In the genomic region with DNA sequence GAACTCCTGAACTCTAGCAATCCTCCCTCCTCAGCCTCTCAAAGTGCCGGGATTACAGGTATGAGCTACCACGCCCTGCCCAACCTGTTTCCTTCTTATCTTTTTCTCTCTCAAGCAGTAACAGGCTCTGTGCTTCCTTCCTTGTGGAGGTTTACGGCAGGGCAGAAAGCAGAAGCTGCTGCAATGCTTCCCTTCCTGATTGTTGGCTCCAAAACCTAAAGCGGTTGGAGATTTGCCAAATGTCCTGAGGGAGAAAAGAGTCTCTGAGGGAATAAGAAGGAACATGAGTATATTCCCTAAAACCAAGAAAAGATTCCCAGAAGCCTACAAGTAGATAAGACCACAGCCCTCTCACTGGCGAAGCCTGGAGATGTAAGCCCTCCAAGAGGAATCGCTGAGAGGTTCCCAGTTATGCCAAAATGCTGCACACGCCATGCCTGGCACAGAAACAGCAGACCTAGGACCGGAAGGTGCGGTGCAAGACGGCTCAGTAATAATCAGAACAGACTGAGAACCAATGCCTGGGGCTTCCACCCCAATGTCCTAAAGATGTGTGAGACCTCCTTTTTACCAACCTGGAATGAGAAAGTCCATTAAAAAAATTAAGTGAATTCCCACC, we compare ENCODE assay signal across 14 cellular contexts.
DNase-seq lines count a peak whose midpoint lies in the region; ATAC-seq and TF ChIP-seq lines count a peak whose summit lies in the region.
"Had no signal": no experiment of that assay in that cellular context is flagged by ENCODE, and none has a peak within 500 bp of the region (broad histone marks: within the 10 kb centered on the region; RNA-seq: fewer than 3 reads in every experiment).

No MANE protein-coding gene starts in this region.

- ATAC-seq in HG02610 (IDR thresholded peaks at IDR 0.05; ENCODE audit: unreplicated experiment) (no peak), GM18519 (IDR thresholded peaks at IDR 0.05; ENCODE audit: low FRiP score, unreplicated experiment) (no peak)
- ATAC-seq in activated CD8-positive, alpha-beta T cell treated with anti-CD3 and anti-CD28 coated beads for 36 hours, result no peak
- ATAC-seq: effector memory CD8-positive, alpha-beta T cell; stimulated activated naive CD8-positive, alpha-beta T cell treated with anti-CD3 and anti-CD28 coated beads, Interleukin-15, Interleukin-2, amounts not matched to agents 100 U/mL and 50 U/mL, for 24 hours had no signal

- H3K4me3 ChIP-seq in AG10803 (ENCODE audit: low read length) (no peak overlapping the region), fibroblast of villous mesenchyme (ENCODE audit: low read depth, low read length) (no peak overlapping the region)
- H3K4me3 ChIP-seq: prostate gland had no signal

- intact Hi-C loops in activated CD8-positive, alpha-beta T cell treated with anti-CD3 and anti-CD28 coated beads for 36 hours (cut with micrococcal nuclease), result no loop called here

- peaks cover 12% of the 10 kb centered on the region; the same call in 1 of the 2 replicates for H3K4me1 Mint-ChIP-seq in HFFc6 (ENCODE audit: low read depth)
- H3K4me1 Mint-ChIP-seq in activated CD8-positive, alpha-beta T cell treated with anti-CD3 and anti-CD28 coated beads for 36 hours (ENCODE audit: low read depth), result no peaks in the 10 kb centered on the region

- peaks cover 6% of the 10 kb centered on the region for H3K27me3 Mint-ChIP-seq in HFFc6 (ENCODE audit: insufficient read depth)
- H3K27me3 Mint-ChIP-seq in activated CD8-positive, alpha-beta T cell treated with anti-CD3 and anti-CD28 coated beads for 36 hours, result peaks cover 6% of the 10 kb centered on the region

- H3K4me3 Mint-ChIP-seq in HFFc6, result no peak overlapping the region; the same call in 1 of the 2 replicates
- no peak overlapping the region for H3K4me3 Mint-ChIP-seq in activated CD8-positive, alpha-beta T cell treated with anti-CD3 and anti-CD28 coated beads for 36 hours
- H3K4me3 Mint-ChIP-seq: activated T-helper 1 cell treated with anti-CD3 and anti-CD28 coated beads, Interleukin-12 subunit alpha, Interleukin-12 subunit beta, Interleukin-2, Interleukin-4 antibody, amounts not matched to agents 30 ng/mL and 10 ng/mL and 1 ng/mL, durations not matched to agents 14 hours and 24 hours and 36 hours; effector memory CD8-positive, alpha-beta T cell had no signal

- TF ChIP-seq CTCF in AG10803 (conservative IDR thresholded peaks at IDR 0.05; ENCODE audit: low read length) (no peak), HFFc6 (IDR thresholded peaks at IDR 0.05) (no peak), fibroblast of villous mesenchyme (IDR thresholded peaks at IDR 0.05; ENCODE audit: insufficient read depth, low read depth, low read length) (no peak)
- TF ChIP-seq CTCF in activated CD8-positive, alpha-beta T cell treated with anti-CD3 and anti-CD28 coated beads for 36 hours (IDR thresholded peaks at IDR 0.05), result no peak

- no peaks in the 10 kb centered on the region for H3K9me3 Mint-ChIP-seq in HFFc6
- H3K9me3 Mint-ChIP-seq in activated CD8-positive, alpha-beta T cell treated with anti-CD3 and anti-CD28 coated beads for 36 hours, result no peaks in the 10 kb centered on the region
- H3K9me3 Mint-ChIP-seq: activated T-helper 1 cell treated with anti-CD3 and anti-CD28 coated beads, Interleukin-12 subunit alpha, Interleukin-12 subunit beta, Interleukin-2, Interleukin-4 antibody, amounts not matched to agents 30 ng/mL and 10 ng/mL and 1 ng/mL, durations not matched to agents 14 hours and 24 hours and 36 hours; effector memory CD8-positive, alpha-beta T cell had no signal

- DNase-seq in AG10803 (ENCODE audit: low read depth) (peak; percentile 3), HFFc6 (peak; percentile 66), SK-MEL-5 (ENCODE audit: low read depth, low spot score) (peak; percentile 30), fibroblast of villous mesenchyme (ENCODE audit: low read depth) (peak; percentile 10), SW480 (ENCODE audit: low spot score) (no peak)
- no peak for DNase-seq in activated CD8-positive, alpha-beta T cell treated with anti-CD3 and anti-CD28 coated beads for 36 hours
- DNase-seq: effector memory CD8-positive, alpha-beta T cell; NCI-H345; stimulated activated CD4-positive, alpha-beta T cell treated with anti-CD3 and anti-CD28 coated beads, Interleukin-2, amount 100 ng/mL, for 48 hours; stimulated activated naive CD8-positive, alpha-beta T cell treated with anti-CD3 and anti-CD28 coated beads, Interleukin-15, Interleukin-2, amounts not matched to agents 100 U/mL and 50 U/mL, for 24 hours had no signal

- H3K36me3 Mint-ChIP-seq in HFFc6 (ENCODE audit: low read depth), result no peaks in the 10 kb centered on the region
- H3K36me3 Mint-ChIP-seq in activated CD8-positive, alpha-beta T cell treated with anti-CD3 and anti-CD28 coated beads for 36 hours (ENCODE audit: low read depth), result no peaks in the 10 kb centered on the region

- CTCF ChIA-PET in activated CD8-positive, alpha-beta T cell treated with anti-CD3 and anti-CD28 coated beads for 36 hours (lab: Charles Lee), result no interaction called here

- peak overlapping the region; percentile 52; the same call in 1 of the 2 replicates for H3K27ac Mint-ChIP-seq in HFFc6
- no peak overlapping the region for H3K27ac Mint-ChIP-seq in activated CD8-positive, alpha-beta T cell treated with anti-CD3 and anti-CD28 coated beads for 36 hours
- H3K27ac Mint-ChIP-seq: activated T-helper 1 cell treated with anti-CD3 and anti-CD28 coated beads, Interleukin-12 subunit alpha, Interleukin-12 subunit beta, Interleukin-2, Interleukin-4 antibody, amounts not matched to agents 30 ng/mL and 10 ng/mL and 1 ng/mL, durations not matched to agents 14 hours and 24 hours and 36 hours; effector memory CD8-positive, alpha-beta T cell had no signal

- POLR2A ChIA-PET in activated CD8-positive, alpha-beta T cell treated with anti-CD3 and anti-CD28 coated beads for 36 hours (lab: Charles Lee), result no interaction called here

- in situ Hi-C loops in SK-MEL-5 (cut with HindIII; ENCODE audit: low pct_unique_long_range_greater_than_20kb, low sequenced_read_pairs), result no loop called here

Comparison
In these comparisons a context has a peak if more than half of its experiments do, and no peak if none do; other contexts are left out.
1. DNase-seq: peak in AG10803 (single experiment), HFFc6 (single experiment), SK-MEL-5 (single experiment) and fibroblast of villous mesenchyme (single experiment); none in SW480 (single experiment) and activated CD8-positive, alpha-beta T cell treated with anti-CD3 and anti-CD28 coated beads for 36 hours (single experiment).